9 cellular contexts compared by ENCODE assay signal in genomic region chr12:47740536-47741339, GRCh38. TPM values are rescaled to one million over a fixed set of nuclear protein-coding genes. Genes with fewer than 3 reads are reported as not detected.
DNase-seq lines count a peak whose midpoint lies in the region; ATAC-seq and TF ChIP-seq lines count a peak whose summit lies in the region.
"Had no signal": no experiment of that assay in that cellular context is flagged by ENCODE, and none has a peak within 500 bp of the region (broad histone marks: within the 10 kb centered on the region; RNA-seq: fewer than 3 reads in every experiment).

No MANE protein-coding gene starts in this region.

- no peaks in the 10 kb centered on the region for H3K36me3 Mint-ChIP-seq in naive B cell
- no peaks in the 10 kb centered on the region for H3K36me3 Mint-ChIP-seq in activated naive CD4-positive, alpha-beta T cell treated with anti-CD3 and anti-CD28 coated beads for 36 hours (ENCODE audit: low read depth)

- H3K4me1 Mint-ChIP-seq in naive B cell = peaks cover 34 to 60% (median 50%) of the 10 kb centered on the region in 3 donors
- peaks cover 19% of the 10 kb centered on the region for H3K4me1 Mint-ChIP-seq in activated naive CD4-positive, alpha-beta T cell treated with anti-CD3 and anti-CD28 coated beads for 36 hours (ENCODE audit: low read depth)

- CTCF ChIA-PET in activated naive CD4-positive, alpha-beta T cell treated with anti-CD3 and anti-CD28 coated beads for 36 hours (lab: Charles Lee) = interaction anchor here (0.8 to 12.6 kb wide), 15 partner anchors 9 to 708 kb away, joined by 3 to 728 read pairs (median 22); partner anchors contain the start of genes ENDOU, RAPGEF3 and SLC48A1

- H3K27me3 Mint-ChIP-seq in naive B cell = no peaks in the 10 kb centered on the region
- no peaks in the 10 kb centered on the region for H3K27me3 Mint-ChIP-seq in activated naive CD4-positive, alpha-beta T cell treated with anti-CD3 and anti-CD28 coated beads for 36 hours (ENCODE audit: low read depth)

- ATAC-seq in GM21825 (IDR thresholded peaks at IDR 0.05; ENCODE audit: unreplicated experiment) = peak; percentile 50
- peak; percentile 67 to 68 for ATAC-seq in naive B cell (ENCODE audit: low read depth in 2 of 2)

- intact Hi-C loops in activated naive CD4-positive, alpha-beta T cell treated with anti-CD3 and anti-CD28 coated beads for 36 hours (cut with micrococcal nuclease) = loop anchor here (5.0 to 10.0 kb wide), 2 partner anchors 207 to 424 kb away; no protein-coding TSS in a partner anchor

- peak overlapping the region in 7 of 8 donors; percentile 61 to 88 (median 81) for H3K4me3 Mint-ChIP-seq in naive B cell
- H3K4me3 Mint-ChIP-seq in activated naive CD4-positive, alpha-beta T cell treated with anti-CD3 and anti-CD28 coated beads for 36 hours = no peak overlapping the region
- H3K4me3 Mint-ChIP-seq: activated naive CD8-positive, alpha-beta T cell treated with anti-CD3 and anti-CD28 coated beads, Interleukin-2, amount 50 U/mL, for 24 hours had no signal

- DNase-seq in NCI-H69 (lab: John Stamatoyannopoulos, UW) (peak; percentile 66), naive B cell (peak; percentile 46), iPS-NIHi11 (ENCODE audit: low spot score) (no peak), NCI-H1105 (lab: John Stamatoyannopoulos, UW) (no peak), UCSD-AML1 (lab: John Stamatoyannopoulos, UW; ENCODE audit: unreplicated experiment) (no peak)
- DNase-seq in activated naive CD4-positive, alpha-beta T cell treated with anti-CD3 and anti-CD28 coated beads for 36 hours = no peak

- TF ChIP-seq CTCF in GM12873 (IDR thresholded peaks at IDR 0.05; ENCODE audit: insufficient read depth, low read depth, low read length, missing control alignments) = peak; percentile 29

- no peaks in the 10 kb centered on the region for H3K9me3 Mint-ChIP-seq in naive B cell
- no peaks in the 10 kb centered on the region for H3K9me3 Mint-ChIP-seq in activated naive CD4-positive, alpha-beta T cell treated with anti-CD3 and anti-CD28 coated beads for 36 hours
- H3K9me3 Mint-ChIP-seq: activated naive CD8-positive, alpha-beta T cell treated with anti-CD3 and anti-CD28 coated beads, Interleukin-2, amount 50 U/mL, for 24 hours had no signal

- peak overlapping the region; percentile 84 to 97 (median 90) for H3K27ac Mint-ChIP-seq in naive B cell
- no peak overlapping the region for H3K27ac Mint-ChIP-seq in activated naive CD4-positive, alpha-beta T cell treated with anti-CD3 and anti-CD28 coated beads for 36 hours
- H3K27ac Mint-ChIP-seq: activated naive CD8-positive, alpha-beta T cell treated with anti-CD3 and anti-CD28 coated beads, Interleukin-2, amount 50 U/mL, for 24 hours had no signal

RNA-seq across cellular contexts. Expression of gene ENDOU, which starts 15.4 kb away (rescaled TPM):
- polyA plus RNA-seq in naive B cell (ENCODE audit: low read depth in 6 of 6) = under 1 TPM in 1 of 6 donors, not detected in 5; 0.21 TPM
- under 1 TPM in 1 of 2 experiments, not detected in 1; 0.15 TPM for total RNA-seq in activated naive CD4-positive, alpha-beta T cell treated with anti-CD3 and anti-CD28 coated beads for 36 hours

RNA-seq across cellular contexts. Expression of gene RAPGEF3, which starts 17.9 kb away (rescaled TPM):
- polyA plus RNA-seq in naive B cell (ENCODE audit: low read depth in 6 of 6) = 1 to 10 TPM in 2 of 6 donors, under 1 TPM in 3, not detected in 1; 0.39 to 2.6 (median 0.52) TPM
- 1 to 10 TPM; 1.5 to 1.6 TPM for total RNA-seq in activated naive CD4-positive, alpha-beta T cell treated with anti-CD3 and anti-CD28 coated beads for 36 hours

RNA-seq across cellular contexts. Expression of gene SLC48A1, which starts 32.3 kb away (rescaled TPM):
- polyA plus RNA-seq in naive B cell (ENCODE audit: low read depth in 6 of 6) = 10 to 100 TPM; 12.2 to 18.3 (median 13.9) TPM
- 10 to 100 TPM; 16.6 to 21.0 TPM for total RNA-seq in activated naive CD4-positive, alpha-beta T cell treated with anti-CD3 and anti-CD28 coated beads for 36 hours

RNA-seq across cellular contexts. Expression of gene RPAP3, which starts 34.9 kb away (rescaled TPM):
- polyA plus RNA-seq in naive B cell (ENCODE audit: low read depth in 6 of 6) = 10 to 100 TPM; 47.8 to 69.5 (median 56.0) TPM
- total RNA-seq in activated naive CD4-positive, alpha-beta T cell treated with anti-CD3 and anti-CD28 coated beads for 36 hours = 10 to 100 TPM; 46.2 to 46.7 TPM

Comparison
In these comparisons a context has a peak if more than half of its experiments do, and no peak if none do; other contexts are left out.
1. DNase-seq: peak in NCI-H69 (single experiment) and naive B cell (single experiment); none in activated naive CD4-positive, alpha-beta T cell treated with anti-CD3 and anti-CD28 coated beads for 36 hours (single experiment), iPS-NIHi11 (single experiment), NCI-H1105 (single experiment) and UCSD-AML1 (single experiment).